ENCODE assay signal across 8 cellular contexts in genomic region chr19:48445606-48446481, GRCh38. TPM values are rescaled to one million over a fixed set of nuclear protein-coding genes. Genes with fewer than 3 reads are reported as not detected.
A peak's percentile ranks its signal among the peaks of the same experiment; 100 is the strongest.
DNase-seq lines count a peak whose midpoint lies in the region; ATAC-seq and TF ChIP-seq lines count a peak whose summit lies in the region.

Gene GRWD1, plus strand, starts transcription at chr19:48445983. Its CDS starts 23 bp downstream, at chr19:48446006.

- no peak for TF ChIP-seq CTCF in liver (IDR thresholded peaks at IDR 0.05; ENCODE audit: low read depth, low read length, missing input control)

- no peaks in the 10 kb centered on the region for H3K27me3 ChIP-seq in liver (ENCODE audit: control insufficient read depth in 4 of 4, insufficient read depth in 4 of 4, low read length in 3 of 4)

- no peaks in the 10 kb centered on the region for H3K9me3 ChIP-seq in liver (ENCODE audit: control insufficient read depth in 4 of 4, low read length in 3 of 4)

- H3K36me3 ChIP-seq in liver (ENCODE audit: control insufficient read depth in 4 of 4, insufficient read depth in 3 of 4, low read depth in 1 of 4, low read length in 3 of 4) = peaks cover 8 to 27% (median 15%) of the 10 kb centered on the region in 4 donors

- no peak for TF ChIP-seq RAD21 in liver (IDR thresholded peaks at IDR 0.05)

- H3K9ac ChIP-seq in liver (ENCODE audit: low read depth in 1 of 2, low read length in 2 of 2) = peak within 1 kb of the TSS; percentile 66 to 68

- peaks cover 4 to 24% (median 14%) of the 10 kb centered on the region in 4 donors for H3K4me1 ChIP-seq in liver (ENCODE audit: control insufficient read depth in 4 of 4, insufficient read depth in 4 of 4, low read length in 3 of 4)

- H3K4me3 ChIP-seq in liver (ENCODE audit: low read depth in 1 of 3, low read length in 3 of 3) = peak within 1 kb of the TSS; percentile 68 to 99 (median 83)

- ATAC-seq in GM19372 (IDR thresholded peaks at IDR 0.05; ENCODE audit: low read depth, unreplicated experiment) (peak; percentile 85), HG03571 (IDR thresholded peaks at IDR 0.05; ENCODE audit: unreplicated experiment) (peak; percentile 74)

- H3K27ac ChIP-seq in liver (ENCODE audit: low read depth in 1 of 2, low read length in 2 of 2) = peak within 1 kb of the TSS; percentile 49 to 68

- under 1% methylated on average over 61 of the region's 61 CpGs for WGBS in liver

- peak; percentile 19 to 98 (median 84) for DNase-seq in C1 segment of cervical spinal cord (lab: John Stamatoyannopoulos, UW)
- DNase-seq in NCI-H82 (lab: John Stamatoyannopoulos, UW) = peak; percentile 99
- DNase-seq in activated CD4-positive, alpha-beta T cell treated with anti-CD3 and anti-CD28 coated beads, Interleukin-2, amount 50 U/mL, for 48 hours = peak; percentile 91 to 94
- DNase-seq in dermis microvascular lymphatic vessel endothelial cell (ENCODE audit: low read depth in 2 of 2) = peak; percentile 97 to 98
- DNase-seq in stimulated activated CD4-positive, alpha-beta T cell treated with anti-CD3 and anti-CD28 coated beads, Interleukin-4, amount 100 ng/mL, for 24 hours = peak; percentile 96

TF ChIP-seq in liver, 16 proteins besides CTCF, POLR2A, EP300 and RAD21:
- peak in 1 of 2 donors; percentile 2 for TF ChIP-seq HNF4A (conservative IDR thresholded peaks at IDR 0.05)
- TF ChIP-seq HNF4G (IDR thresholded peaks at IDR 0.05) = no peak
- no peak for TF ChIP-seq JUND (IDR thresholded peaks at IDR 0.05)
- peak; percentile 71 to 94 for TF ChIP-seq GABPA (IDR thresholded peaks at IDR 0.05 in 1 of 2, conservative IDR thresholded peaks at IDR 0.05 in 1 of 2)
- no peak for TF ChIP-seq EGR1 (IDR thresholded peaks at IDR 0.05; ENCODE audit: low read depth in 2 of 2)
- TF ChIP-seq SP1 (IDR thresholded peaks at IDR 0.05) = peak; percentile 44
- no peak for TF ChIP-seq FOXA1 (IDR thresholded peaks at IDR 0.05)
- no peak for TF ChIP-seq NR2F2 (IDR thresholded peaks at IDR 0.05)
- TF ChIP-seq FOXA2 (IDR thresholded peaks at IDR 0.05) = no peak
- TF ChIP-seq ATF3 (IDR thresholded peaks at IDR 0.05) = no peak
- TF ChIP-seq, protein P1, sequence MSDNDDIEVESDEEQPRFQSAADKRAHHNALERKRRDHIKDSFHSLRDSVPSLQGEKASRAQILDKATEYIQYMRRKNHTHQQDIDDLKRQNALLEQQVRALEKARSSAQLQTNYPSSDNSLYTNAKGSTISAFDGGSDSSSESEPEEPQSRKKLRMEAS (IDR thresholded peaks at IDR 0.05) = peak; percentile 94
- peak; percentile 9 for TF ChIP-seq REST (IDR thresholded peaks at IDR 0.05)
- TF ChIP-seq YY1 (IDR thresholded peaks at IDR 0.05) = peak; percentile 99
- TF ChIP-seq TAF1 (conservative IDR thresholded peaks at IDR 0.05) = no peak
- TF ChIP-seq ZBTB33 (IDR thresholded peaks at IDR 0.05) = peak; percentile 99
- no peak for TF ChIP-seq RXRA (IDR thresholded peaks at IDR 0.05)

RNA-seq across cellular contexts. Expression of gene GRWD1, which starts in this region (rescaled TPM):
- total RNA-seq in dermis microvascular lymphatic vessel endothelial cell (14.8 and 22.8 TPM in 2 replicates), liver (10 to 100 TPM in 1 of 2 donors, 1 to 10 TPM in 1; 7.1 to 31.7 TPM)
- 10 to 100 TPM; 11.1 to 19.5 TPM for polyA plus RNA-seq in liver

Comparison
In these comparisons a context has a peak if more than half of its experiments do, and no peak if none do; other contexts are left out.
1. Peak in every context shown above with its lines: DNase-seq, ATAC-seq, H3K4me3 ChIP-seq and H3K27ac ChIP-seq.